1 cellular context compared by ENCODE assay signal in the genomic region with DNA sequence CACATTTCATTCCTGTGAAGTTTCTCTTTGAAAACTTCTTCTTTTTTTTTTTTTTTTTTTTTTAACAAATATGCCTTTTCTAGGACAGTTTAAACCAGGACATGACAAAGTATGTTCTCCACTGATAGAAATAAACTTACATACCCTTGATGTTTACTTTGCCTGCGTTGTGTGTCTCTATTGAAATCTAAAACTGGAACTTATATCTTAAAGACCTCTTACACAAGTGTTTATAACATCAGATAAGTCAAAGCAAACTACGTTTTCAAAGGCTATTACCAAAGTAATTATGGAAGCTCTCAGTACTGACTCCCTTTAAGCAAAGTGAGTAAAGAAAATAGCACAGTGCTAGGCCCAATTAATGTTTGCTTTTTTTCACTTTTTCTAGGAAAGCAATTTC.
TF ChIP-seq lines count a peak whose summit lies in the region.

No MANE protein-coding gene starts in this region.

TF ChIP-seq in IMR-90, 13 proteins besides CTCF, POLR2A, EP300 and RAD21:
- TF ChIP-seq MXI1 (IDR thresholded peaks at IDR 0.05; ENCODE audit: borderline replicate concordance, low read depth, low read length) (no peak), MAZ (IDR thresholded peaks at IDR 0.05; ENCODE audit: borderline replicate concordance, low read depth, low read length) (no peak), NFE2L2 (IDR thresholded peaks at IDR 0.05; ENCODE audit: low read depth, low read length) (no peak), RCOR1 (IDR thresholded peaks at IDR 0.05; ENCODE audit: insufficient replicate concordance, low read length) (no peak), FOS (IDR thresholded peaks at IDR 0.05; ENCODE audit: low read depth, low read length) (no peak), BHLHE40 (IDR thresholded peaks at IDR 0.05; ENCODE audit: low read depth, low read length) (no peak), CEBPB (IDR thresholded peaks at IDR 0.05; ENCODE audit: low read depth, low read length) (no peak), CHD1 (IDR thresholded peaks at IDR 0.05; ENCODE audit: low read depth, low read length) (no peak)
- TF ChIP-seq, protein P1, sequence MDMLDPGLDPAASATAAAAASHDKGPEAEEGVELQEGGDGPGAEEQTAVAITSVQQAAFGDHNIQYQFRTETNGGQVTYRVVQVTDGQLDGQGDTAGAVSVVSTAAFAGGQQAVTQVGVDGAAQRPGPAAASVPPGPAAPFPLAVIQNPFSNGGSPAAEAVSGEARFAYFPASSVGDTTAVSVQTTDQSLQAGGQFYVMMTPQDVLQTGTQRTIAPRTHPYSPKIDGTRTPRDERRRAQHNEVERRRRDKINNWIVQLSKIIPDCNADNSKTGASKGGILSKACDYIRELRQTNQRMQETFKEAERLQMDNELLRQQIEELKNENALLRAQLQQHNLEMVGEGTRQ (IDR thresholded peaks at IDR 0.05; ENCODE audit: low read depth, low read length): no peak
TF ChIP-seq in IMR-90: peak in this region for 0.
